Comparison of ENCODE assay signal across 22 cellular contexts in the genomic region with DNA sequence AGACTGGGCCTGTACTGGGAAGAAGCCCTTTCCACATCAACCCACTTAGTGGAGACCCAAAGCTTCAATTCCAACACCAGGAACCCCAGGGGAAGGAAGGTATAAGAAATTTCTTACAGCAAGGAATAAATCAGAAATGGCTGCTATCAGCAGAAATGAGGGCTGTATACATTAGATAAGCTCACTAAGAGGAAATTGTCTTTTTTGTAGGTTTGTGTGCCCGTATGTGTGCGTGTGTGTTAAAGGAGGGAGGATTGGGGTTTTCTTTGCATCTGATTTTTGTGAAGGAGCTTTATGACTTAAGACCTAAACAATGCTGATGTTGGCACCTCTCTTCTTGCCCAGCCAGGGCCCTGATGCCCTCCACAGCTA. TPM values are rescaled to one million over a fixed set of nuclear protein-coding genes. Genes with fewer than 3 reads are reported as not detected.
DNase-seq lines count a peak whose midpoint lies in the region; ATAC-seq, FAIRE-seq and TF ChIP-seq lines count a peak whose summit lies in the region.
"Had no signal": no experiment of that assay in that cellular context is flagged by ENCODE, and none has a peak within 500 bp of the region (broad histone marks: within the 10 kb centered on the region; RNA-seq: fewer than 3 reads in every experiment).

No MANE protein-coding gene starts in this region.

- H3F3A ChIP-seq in Loucy (ENCODE audit: low read depth) = no peaks in the 10 kb centered on the region

- H3K27me3 Mint-ChIP-seq in WTC11 (ENCODE audit: low read depth) (no peaks in the 10 kb centered on the region), nephron progenitor cell (ENCODE audit: low read depth, poor library complexity) (peaks cover 10% of the 10 kb centered on the region)

- POLR2A ChIA-PET in K562 (lab: Yijun Ruan, JAX) = interaction anchor here (0.8 to 1.5 kb wide), 4 partner anchors 10 to 42 kb away, joined by 4 to 6 read pairs (median 4); no protein-coding TSS in a partner anchor
- POLR2A ChIA-PET in WTC11 (lab: Charles Lee) = no interaction called here

- H3K36me3 ChIP-seq in Loucy (ENCODE audit: insufficient read depth, low read length) (no peaks in the 10 kb centered on the region), K562 (ENCODE audit: control insufficient read depth, insufficient read depth, low read length) (no peaks in the 10 kb centered on the region), liver (ENCODE audit: control insufficient read depth in 4 of 4, insufficient read depth in 3 of 4, low read depth in 1 of 4, low read length in 3 of 4) (peaks cover 0 to under 1% (median 0%) of the 10 kb centered on the region in 4 donors)

- DNase-seq in K562 (ENCODE audit: extremely low read depth in 1 of 4, low spot score in 3 of 4) (peak in 1 of 4 experiments; percentile 16), glomerular visceral epithelial cell (ENCODE audit: extremely low spot score) (no peak), WTC11 (ENCODE audit: low spot score) (no peak), islet precursor cell (no peak), nephron progenitor cell (no peak)
- DNase-seq: COR-L47, DMS153, HCEC 1CT, NCI-H1105, NCI-H2081, NCI-H2171 treated with DMSO at 0.1 percent for 48 hours, NCI-H774, PC-3, RPMI8226, SHP77 treated with DMSO at 0.1 percent for 48 hours, SK-N-SH had no signal

- TF ChIP-seq CTCF in Loucy (conservative IDR thresholded peaks at IDR 0.05; ENCODE audit: low read length) = no peak
- no peak for TF ChIP-seq CTCF in K562 (IDR thresholded peaks at IDR 0.05 in 2 of 3, conservative IDR thresholded peaks at IDR 0.05 in 1 of 3; ENCODE audit: insufficient read depth in 2 of 3, low read depth in 1 of 3, low read length in 3 of 3)
- TF ChIP-seq CTCF in liver (IDR thresholded peaks at IDR 0.05; ENCODE audit: low read depth, low read length, missing input control) = no peak
- no peak for TF ChIP-seq CTCF in WTC11 (IDR thresholded peaks at IDR 0.05)
- no peak for TF ChIP-seq CTCF in nephron progenitor cell (IDR thresholded peaks at IDR 0.05)

- no peak for TF ChIP-seq EP300 in K562 (IDR thresholded peaks at IDR 0.05; ENCODE audit: low read length)

- no peak overlapping the region for H3K27ac ChIP-seq in K562 (ENCODE audit: extremely low read depth, low read depth, low read length)
- peak overlapping the region; percentile 21 to 89 for H3K27ac ChIP-seq in liver (ENCODE audit: low read depth in 1 of 2, low read length in 2 of 2)

- no peak for FAIRE-seq in K562 (lab: Jason Lieb, UNC)
- FAIRE-seq: GM12891, GM19239, HTR-8/SVneo had no signal

- no peak for TF ChIP-seq RAD21 in K562 (CRISPR knock-in tag; conservative IDR thresholded peaks at IDR 0.05 in 1 of 2, IDR thresholded peaks at IDR 0.05 in 1 of 2)
- no peak for TF ChIP-seq RAD21 in liver (IDR thresholded peaks at IDR 0.05)

- H3K27me3 ChIP-seq in Loucy (ENCODE audit: insufficient read depth, low read length, poor library complexity, severe bottlenecking) = no peaks in the 10 kb centered on the region
- H3K27me3 ChIP-seq in K562 (ENCODE audit: control insufficient read depth in 2 of 2, insufficient read depth in 2 of 2, low read length in 2 of 2) = peaks cover 0 to 8% of the 10 kb centered on the region in 2 experiments; a peak in 1 of 5 replicates
- no peaks in the 10 kb centered on the region for H3K27me3 ChIP-seq in liver (ENCODE audit: control insufficient read depth in 4 of 4, insufficient read depth in 4 of 4, low read length in 3 of 4)

- H3K4me2 ChIP-seq in Loucy (ENCODE audit: low read depth, low read length, poor library complexity, severe bottlenecking) (no peak overlapping the region), K562 (ENCODE audit: insufficient read depth, low read length) (no peak overlapping the region)
- H3K4me2 ChIP-seq: GM23338, SK-N-SH had no signal

- no peak overlapping the region for H3K4me3 Mint-ChIP-seq in WTC11
- H3K4me3 Mint-ChIP-seq in nephron progenitor cell = no peak overlapping the region
- H3K4me3 Mint-ChIP-seq: GM23338 had no signal

- H3K9me2 ChIP-seq in Loucy (replicated peaks; ENCODE audit: low read depth, low read length) = no peaks in the 10 kb centered on the region
- H3K9me2 ChIP-seq: SK-N-SH had no signal

- H3K9ac ChIP-seq in Loucy (ENCODE audit: low read depth, low read length, poor library complexity, severe bottlenecking) = no peak overlapping the region
- peak overlapping the region in 1 of 2 experiments; percentile 28; a peak in 1 of 4 replicates for H3K9ac ChIP-seq in K562 (ENCODE audit: insufficient read depth in 1 of 2, low read depth in 2 of 2, low read length in 2 of 2)
- H3K9ac ChIP-seq in liver (ENCODE audit: low read depth in 1 of 2, low read length in 2 of 2) = no peak overlapping the region
- H3K9ac ChIP-seq: SK-N-SH had no signal

- H3K4me1 Mint-ChIP-seq in WTC11 (no peaks in the 10 kb centered on the region), nephron progenitor cell (peaks cover 15% of the 10 kb centered on the region)
- H3K4me1 Mint-ChIP-seq: GM23338 had no signal

- H3K4me1 ChIP-seq in Loucy (ENCODE audit: insufficient read depth, low read length, poor library complexity, severe bottlenecking) (peaks cover 24% of the 10 kb centered on the region), K562 (replicated peaks in 1 of 2; ENCODE audit: control insufficient read depth in 2 of 2, insufficient read depth in 2 of 2, low read length in 2 of 2) (peaks cover 3 to 21% of the 10 kb centered on the region in 2 experiments; a peak in 4 of 5 replicates), liver (ENCODE audit: control insufficient read depth in 4 of 4, insufficient read depth in 4 of 4, low read length in 3 of 4) (peaks cover 5 to 52% (median 49%) of the 10 kb centered on the region in 4 donors)

- no peak for TF ChIP-seq POLR2A in K562 (conservative IDR thresholded peaks at IDR 0.05)

- no peak overlapping the region for H3K27ac Mint-ChIP-seq in WTC11
- H3K27ac Mint-ChIP-seq in nephron progenitor cell = no peak overlapping the region
- H3K27ac Mint-ChIP-seq: GM23338 had no signal

- ATAC-seq in K562 (peak; percentile 31), WTC11 (no peak)
- ATAC-seq: GM23338, PC-3 had no signal

- H3K9me3 ChIP-seq in Loucy (ENCODE audit: insufficient read depth, low read depth, low read length) (no peaks in the 10 kb centered on the region), K562 (replicated peaks; ENCODE audit: control insufficient read depth, insufficient read depth, low read depth, low read length) (no peaks in the 10 kb centered on the region), liver (ENCODE audit: control insufficient read depth in 4 of 4, low read length in 3 of 4) (no peaks in the 10 kb centered on the region)
- H3K9me3 ChIP-seq: SK-N-SH had no signal

- H3K4me3 ChIP-seq in Loucy (ENCODE audit: low read length, poor library complexity, severe bottlenecking) (no peak overlapping the region), K562 (no peak overlapping the region), liver (ENCODE audit: low read depth in 1 of 3, low read length in 3 of 3) (peak overlapping the region in 1 of 3 donors; percentile 11)
- H3K4me3 ChIP-seq: GM23338 had no signal

- in situ Hi-C loops in K562 (cut with MboI) = no loop called here

- H3K9me3 Mint-ChIP-seq in WTC11 (peaks cover 7% of the 10 kb centered on the region), nephron progenitor cell (no peaks in the 10 kb centered on the region)
- H3K9me3 Mint-ChIP-seq: GM23338 had no signal

- peak overlapping the region; percentile 18 for H2AFZ ChIP-seq in Loucy (ENCODE audit: low read length)
- H2AFZ ChIP-seq in K562 (ENCODE audit: low read depth, low read length) = no peak overlapping the region
- H2AFZ ChIP-seq: GM23338 had no signal

- intact Hi-C loops in K562 (cut with micrococcal nuclease) = no loop called here

- H3K79me2 ChIP-seq in Loucy (ENCODE audit: insufficient read depth, low read length) = no peaks in the 10 kb centered on the region
- no peaks in the 10 kb centered on the region for H3K79me2 ChIP-seq in K562 (ENCODE audit: control insufficient read depth, insufficient read depth, low read length)

- H3K9me1 ChIP-seq in K562 (ENCODE audit: control insufficient read depth, insufficient read depth, low read length) = no peaks in the 10 kb centered on the region

- H4K20me1 ChIP-seq in Loucy (ENCODE audit: insufficient read depth, low read length, poor library complexity, severe bottlenecking) = no peaks in the 10 kb centered on the region
- no peaks in the 10 kb centered on the region for H4K20me1 ChIP-seq in K562 (replicated peaks; ENCODE audit: control insufficient read depth, insufficient read depth, low read length)

- CTCF ChIA-PET in K562 (lab: Yijun Ruan, JAX; ENCODE audit: low intra/inter-chr PET ratio) = no interaction called here
- CTCF ChIA-PET in WTC11 (lab: Charles Lee) = no interaction called here

- H3K36me3 Mint-ChIP-seq in WTC11 = peaks cover 2% of the 10 kb centered on the region; the same call in 1 of the 2 replicates
- H3K36me3 Mint-ChIP-seq in nephron progenitor cell (ENCODE audit: low read depth) = peaks cover 3% of the 10 kb centered on the region

- 0% methylated on average over 2 of the region's 2 CpGs for WGBS in K562 (ENCODE audit: insufficient coverage, low coverage, missing lambda C conversion rate)
- WGBS in liver = 85% methylated on average over 2 of the region's 2 CpGs

- BruUV-seq in K562 (replicated peaks; lab: Mats Ljungman, UMichigan) = no TSS peak

TF ChIP-seq in K562, 482 proteins besides CTCF, POLR2A, EP300 and RAD21 (continues in another document):
- TF ChIP-seq ERF (CRISPR knock-in tag; IDR thresholded peaks at IDR 0.05) = no peak

TF ChIP-seq in liver, 16 proteins besides CTCF, POLR2A, EP300 and RAD21 (continues in another document):
- TF ChIP-seq RXRA (IDR thresholded peaks at IDR 0.05) = no peak

RNA-seq across cellular contexts. Expression of gene ARRDC4, which starts 18.6 kb away (rescaled TPM):
- total RNA-seq in K562 (2011; cell fraction: chromatin; rRNA removed; ENCODE audit: low replicate concordance) = 6.3 and 18.9 TPM in 2 replicates
- 4.2 and 5.5 TPM in 2 replicates for total RNA-seq in K562 (2011; cell fraction: nucleolus; rRNA removed)
- total RNA-seq in K562 (2011; cell fraction: nucleoplasm; rRNA removed) = 9.4 and 9.5 TPM in 2 replicates
- total RNA-seq in K562 (2014; rRNA removed) (12.0 and 12.8 TPM in 2 replicates), K562 (2014; rRNA removed; fragmentation: Illumina TruSeq; extraction: Trizol) (15.8 and 21.2 TPM in 2 replicates), K562 (2015; rRNA removed; fragmentation: Illumina TruSeq; extraction: Trizol) (13.5 and 16.1 TPM in 2 replicates), K562 (2021) (11.4 and 15.8 TPM in 2 replicates), liver (10 to 100 TPM in 1 of 2 donors, 1 to 10 TPM in 1; 3.4 to 13.4 TPM), WTC11 (2021) (9.0 to 14.3 TPM (median 14.0 TPM) in 3 replicates)
- polyA plus RNA-seq in K562 (2011; rRNA removed) (9.0 and 13.7 TPM in 2 replicates), K562 (2014; fragmentation: Illumina TruSeq; extraction: Trizol) (14.9 and 15.5 TPM in 2 replicates), K562 (2014; fragmentation: Nextera tagmentation; extraction: Ambion mirVana) (1 to 10 TPM; 4.3 to 4.8 TPM), K562 (2014; rRNA removed) (14.4 and 15.0 TPM in 2 replicates), liver (1 to 10 TPM; 2.5 to 4.5 TPM)
- polyA plus RNA-seq in K562 (2011; cell fraction: cytosol; rRNA removed) = 5.5 and 6.0 TPM in 2 replicates
- polyA plus RNA-seq in K562 (2011; cell fraction: nucleus; rRNA removed) = 10.7 and 12.0 TPM in 2 replicates
- polyA plus RNA-seq in K562 (2012) = 13.4 and 28.2 TPM in 2 replicates
- 8.7 and 10.8 TPM in 2 replicates for polyA minus RNA-seq in K562 (2011; rRNA and poly(A)+ RNA removed)
- 4.1 and 5.2 TPM in 2 replicates for polyA minus RNA-seq in K562 (2011; cell fraction: cytosol; rRNA and poly(A)+ RNA removed)
- 5.5 and 7.9 TPM in 2 replicates for polyA minus RNA-seq in K562 (2011; cell fraction: nucleus; rRNA and poly(A)+ RNA removed)
